2 cellular contexts compared by ENCODE assay signal in the genomic region with DNA sequence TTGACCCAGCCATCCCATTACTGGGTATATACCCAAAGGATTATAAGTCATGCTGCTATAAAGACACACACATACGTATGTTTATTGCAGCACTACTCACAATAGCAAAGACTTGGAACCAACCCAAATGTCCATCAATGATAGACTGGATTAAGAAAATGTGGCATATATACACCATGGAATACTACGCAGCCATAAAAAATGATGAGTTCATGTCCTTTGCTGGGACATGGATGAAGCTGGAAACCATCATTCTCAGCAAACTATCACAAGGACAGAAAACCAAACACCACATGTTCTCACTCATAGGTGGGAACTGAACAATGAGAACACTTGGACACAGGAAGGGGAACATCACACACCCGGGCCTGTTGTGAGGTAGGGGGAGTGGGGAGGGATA.
DNase-seq lines count a peak whose midpoint lies in the region; ATAC-seq, FAIRE-seq and TF ChIP-seq lines count a peak whose summit lies in the region.
"Not testable (repeated sequence)": the region's sequence is repeated elsewhere in the genome, so short reads cannot be mapped to it uniquely, and the experiment has no call there.

No MANE protein-coding gene starts in this region.

- not testable (repeated sequence) for H3K4me3 ChIP-seq in HEK293 (ENCODE audit: low read depth, low read length); K562

- not testable (repeated sequence) for H2AFZ ChIP-seq in K562 (ENCODE audit: low read depth, low read length)

- not testable (repeated sequence) for DNase-seq in K562 (ENCODE audit: extremely low read depth in 1 of 4, low spot score in 3 of 4)

- WGBS in K562 (ENCODE audit: insufficient coverage, low coverage, missing lambda C conversion rate): 97% methylated on average over 3 of the region's 3 CpGs

- intact Hi-C loops in K562 (cut with micrococcal nuclease): not testable (repeated sequence)

- TF ChIP-seq CTCF in HEK293 (tag by site-specific recombination; IDR thresholded peaks at IDR 0.05); K562 (IDR thresholded peaks at IDR 0.05 in 2 of 3, conservative IDR thresholded peaks at IDR 0.05 in 1 of 3; ENCODE audit: insufficient read depth in 2 of 3, low read depth in 1 of 3, low read length in 3 of 3): not testable (repeated sequence)

- TF ChIP-seq EP300 in K562 (IDR thresholded peaks at IDR 0.05; ENCODE audit: low read length): not testable (repeated sequence)

- in situ Hi-C loops in K562 (cut with MboI): not testable (repeated sequence)

- H3K27me3 ChIP-seq in K562 (ENCODE audit: control insufficient read depth in 2 of 2, insufficient read depth in 2 of 2, low read length in 2 of 2): not testable (repeated sequence)

- ATAC-seq in K562: not testable (repeated sequence)

- not testable (repeated sequence) for H3K9ac ChIP-seq in K562 (ENCODE audit: insufficient read depth in 1 of 2, low read depth in 2 of 2, low read length in 2 of 2)

- POLR2A ChIA-PET in HEK293 (lab: Yijun Ruan, JAX); K562 (lab: Yijun Ruan, JAX): not testable (repeated sequence)

- not testable (repeated sequence) for H4K20me1 ChIP-seq in K562 (replicated peaks; ENCODE audit: control insufficient read depth, insufficient read depth, low read length)

- not testable (repeated sequence) for H3K9me1 ChIP-seq in K562 (ENCODE audit: control insufficient read depth, insufficient read depth, low read length)

- not testable (repeated sequence) for H3K4me2 ChIP-seq in K562 (ENCODE audit: insufficient read depth, low read length)

- H3K36me3 ChIP-seq in HEK293 (ENCODE audit: control insufficient read depth in 2 of 2, insufficient read depth in 1 of 2, low read length in 2 of 2): not testable (repeated sequence)
- peaks cover 12% of the 10 kb centered on the region for H3K36me3 ChIP-seq in K562 (ENCODE audit: control insufficient read depth, insufficient read depth, low read length)

- not testable (repeated sequence) for H3K79me2 ChIP-seq in K562 (ENCODE audit: control insufficient read depth, insufficient read depth, low read length)

- BruUV-seq in K562 (replicated peaks; lab: Mats Ljungman, UMichigan): not testable (repeated sequence)

- not testable (repeated sequence) for H3K4me1 ChIP-seq in HEK293 (ENCODE audit: control insufficient read depth, insufficient read depth, low read length); K562 (replicated peaks in 1 of 2; ENCODE audit: control insufficient read depth in 2 of 2, insufficient read depth in 2 of 2, low read length in 2 of 2)

- H3K27ac ChIP-seq in HEK293 (ENCODE audit: extremely low read depth, low read depth, low read length); K562 (ENCODE audit: extremely low read depth, low read depth, low read length): not testable (repeated sequence)

- TF ChIP-seq POLR2A in K562 (conservative IDR thresholded peaks at IDR 0.05): not testable (repeated sequence)

- H3K9me3 ChIP-seq in HEK293 (ENCODE audit: control insufficient read depth, insufficient read depth, low read depth, low read length); K562 (replicated peaks; ENCODE audit: control insufficient read depth, insufficient read depth, low read depth, low read length): not testable (repeated sequence)

- CTCF ChIA-PET in HEK293 (lab: Yijun Ruan, JAX); K562 (lab: Yijun Ruan, JAX; ENCODE audit: low intra/inter-chr PET ratio): not testable (repeated sequence)

- not testable (repeated sequence) for TF ChIP-seq RAD21 in K562 (CRISPR knock-in tag; conservative IDR thresholded peaks at IDR 0.05 in 1 of 2, IDR thresholded peaks at IDR 0.05 in 1 of 2)

- not testable (repeated sequence) for FAIRE-seq in K562 (lab: Jason Lieb, UNC)

TF ChIP-seq in HEK293, 187 proteins besides CTCF, POLR2A, EP300 and RAD21:
- TF ChIP-seq, protein P1, sequence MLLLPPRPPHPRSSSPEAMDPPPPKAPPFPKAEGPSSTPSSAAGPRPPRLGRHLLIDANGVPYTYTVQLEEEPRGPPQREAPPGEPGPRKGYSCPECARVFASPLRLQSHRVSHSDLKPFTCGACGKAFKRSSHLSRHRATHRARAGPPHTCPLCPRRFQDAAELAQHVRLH (tag by site-specific recombination; IDR thresholded peaks at IDR 0.05): 0 out of 2 replicates have a peak, but pooled peaks have one; percentile 14
- TF ChIP-seq ZNF146 (tag by site-specific recombination; IDR thresholded peaks at IDR 0.05): peak; percentile 85
- TF ChIP-seq, protein P2, sequence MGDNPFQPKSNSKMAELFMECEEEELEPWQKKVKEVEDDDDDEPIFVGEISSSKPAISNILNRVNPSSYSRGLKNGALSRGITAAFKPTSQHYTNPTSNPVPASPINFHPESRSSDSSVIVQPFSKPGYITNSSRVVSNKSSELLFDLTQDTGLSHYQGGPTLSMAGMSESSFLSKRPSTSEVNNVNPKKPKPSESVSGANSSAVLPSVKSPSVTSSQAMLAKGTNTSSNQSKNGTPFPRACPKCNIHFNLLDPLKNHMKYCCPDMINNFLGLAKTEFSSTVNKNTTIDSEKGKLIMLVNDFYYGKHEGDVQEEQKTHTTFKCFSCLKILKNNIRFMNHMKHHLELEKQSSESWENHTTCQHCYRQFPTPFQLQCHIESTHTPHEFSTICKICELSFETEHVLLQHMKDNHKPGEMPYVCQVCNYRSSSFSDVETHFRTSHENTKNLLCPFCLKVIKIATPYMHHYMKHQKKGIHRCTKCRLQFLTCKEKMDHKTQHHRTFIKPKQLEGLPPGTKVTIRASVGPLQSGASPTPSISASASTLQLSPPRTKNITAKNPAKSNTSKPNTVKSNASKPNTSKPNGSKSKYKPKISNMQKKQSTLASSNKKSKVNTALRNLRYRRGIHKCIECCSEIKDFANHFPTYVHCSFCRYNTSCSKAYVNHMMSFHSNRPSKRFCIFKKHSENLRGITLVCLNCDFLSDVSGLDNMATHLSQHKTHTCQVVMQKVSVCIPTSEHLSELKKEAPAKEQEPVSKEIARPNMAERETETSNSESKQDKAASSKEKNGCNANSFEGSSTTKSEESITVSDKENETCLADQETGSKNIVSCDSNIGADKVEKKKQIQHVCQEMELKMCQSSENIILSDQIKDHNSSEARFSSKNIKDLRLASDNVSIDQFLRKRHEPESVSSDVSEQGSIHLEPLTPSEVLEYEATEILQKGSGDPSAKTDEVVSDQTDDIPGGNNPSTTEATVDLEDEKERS (tag by site-specific recombination; IDR thresholded peaks at IDR 0.05): peak; percentile 48; the same call in 1 of the 2 replicates
TF ChIP-seq in HEK293: peak in this region for 3; not testable (repeated sequence) for 184.

TF ChIP-seq in K562, 482 proteins besides CTCF, POLR2A, EP300 and RAD21:
- peak; percentile 57 for TF ChIP-seq ZNF146 (CRISPR knock-in tag; IDR thresholded peaks at IDR 0.05; ENCODE audit: unreplicated experiment)
